12 cellular contexts compared by ENCODE assay signal in the genomic region with DNA sequence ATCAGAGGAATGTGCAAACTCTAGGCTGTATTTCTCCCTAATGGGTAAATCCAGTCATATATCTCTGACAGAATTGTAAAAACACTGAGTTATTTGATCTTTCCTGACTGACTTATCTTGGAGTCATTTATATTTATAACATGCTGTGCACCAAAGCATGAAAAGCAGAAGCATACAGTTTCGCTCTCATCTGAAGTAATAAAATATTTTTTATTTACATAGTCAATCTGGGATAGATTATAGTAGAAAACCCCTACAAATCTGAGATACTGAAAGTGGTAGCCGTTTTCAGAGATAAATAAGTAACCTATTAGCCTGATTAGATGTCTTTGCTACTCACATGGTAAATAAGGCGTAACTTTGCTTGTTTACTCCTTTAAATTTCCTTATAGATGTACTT.
A peak's percentile ranks its signal among the peaks of the same experiment; 100 is the strongest.
DNase-seq lines count a peak whose midpoint lies in the region; ATAC-seq and TF ChIP-seq lines count a peak whose summit lies in the region.
"Had no signal": no experiment of that assay in that cellular context is flagged by ENCODE, and none has a peak within 500 bp of the region (broad histone marks: within the 10 kb centered on the region; RNA-seq: fewer than 3 reads in every experiment).

No MANE protein-coding gene starts in this region.

- TF ChIP-seq CTCF in GM06990 (IDR thresholded peaks at IDR 0.05; ENCODE audit: insufficient read depth, low read length, poor library complexity, severe bottlenecking), result no peak

- DNase-seq in GM06990 (ENCODE audit: extremely low read depth, insufficient read length), result no peak
- DNase-seq in activated CD4-positive, alpha-beta T cell treated with anti-CD3 and anti-CD28 coated beads, Interleukin-2, amount 50 U/mL, for 1 hour, result no peak
- DNase-seq in HuH-7 (ENCODE audit: low spot score), result no peak
- no peak for DNase-seq in NCI-H446 treated with DMSO at 0.1 percent for 48 hours (lab: John Stamatoyannopoulos, UW)
- no peak for DNase-seq in SW480 (ENCODE audit: low spot score)
- DNase-seq: activated T-cell treated with anti-CD3 and anti-CD28 coated beads, Interleukin-2, amount 50 U/mL, for 24 hours; HFFc6; immature natural killer cell had no signal

- H3K36me3 ChIP-seq in GM06990 (ENCODE audit: control insufficient read depth, insufficient read depth, low read length), result no peaks in the 10 kb centered on the region
- H3K36me3 ChIP-seq: esophagus muscularis mucosa had no signal

- H3K4me3 ChIP-seq in GM06990 (replicated peaks; ENCODE audit: low read depth, low read length), result peak overlapping the region; percentile 17; the same call in 1 of the 2 replicates
- H3K4me3 ChIP-seq: esophagus muscularis mucosa had no signal

- no peaks in the 10 kb centered on the region for H3K27me3 ChIP-seq in GM06990 (replicated peaks; ENCODE audit: control insufficient read depth, insufficient read depth, low read length)
- H3K27me3 ChIP-seq: esophagus muscularis mucosa had no signal

- peak; percentile 35 for ATAC-seq in GM21367 (IDR thresholded peaks at IDR 0.05; ENCODE audit: unreplicated experiment)
- peak; percentile 53 for ATAC-seq in HG03064 (IDR thresholded peaks at IDR 0.05; ENCODE audit: low read depth, unreplicated experiment)
- peak; percentile 16; the same call in 2 of the 3 replicates for ATAC-seq in SK-N-SH treated with all-trans-retinoic acid at 6 μM for 48 hours

TF ChIP-seq in SK-N-SH treated with all-trans-retinoic acid at 6 μM for 48 hours, 23 proteins besides CTCF, POLR2A, EP300 and RAD21:
- TF ChIP-seq SNAI2 (CRISPR knock-in tag; IDR thresholded peaks at IDR 0.05), result no peak
- TF ChIP-seq, protein P1, sequence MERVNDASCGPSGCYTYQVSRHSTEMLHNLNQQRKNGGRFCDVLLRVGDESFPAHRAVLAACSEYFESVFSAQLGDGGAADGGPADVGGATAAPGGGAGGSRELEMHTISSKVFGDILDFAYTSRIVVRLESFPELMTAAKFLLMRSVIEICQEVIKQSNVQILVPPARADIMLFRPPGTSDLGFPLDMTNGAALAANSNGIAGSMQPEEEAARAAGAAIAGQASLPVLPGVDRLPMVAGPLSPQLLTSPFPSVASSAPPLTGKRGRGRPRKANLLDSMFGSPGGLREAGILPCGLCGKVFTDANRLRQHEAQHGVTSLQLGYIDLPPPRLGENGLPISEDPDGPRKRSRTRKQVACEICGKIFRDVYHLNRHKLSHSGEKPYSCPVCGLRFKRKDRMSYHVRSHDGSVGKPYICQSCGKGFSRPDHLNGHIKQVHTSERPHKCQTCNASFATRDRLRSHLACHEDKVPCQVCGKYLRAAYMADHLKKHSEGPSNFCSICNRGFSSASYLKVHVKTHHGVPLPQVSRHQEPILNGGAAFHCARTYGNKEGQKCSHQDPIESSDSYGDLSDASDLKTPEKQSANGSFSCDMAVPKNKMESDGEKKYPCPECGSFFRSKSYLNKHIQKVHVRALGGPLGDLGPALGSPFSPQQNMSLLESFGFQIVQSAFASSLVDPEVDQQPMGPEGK (CRISPR knock-in tag; IDR thresholded peaks at IDR 0.05; ENCODE audit: borderline replicate concordance), result no peak
- peak; percentile 39 for TF ChIP-seq ISL1 (CRISPR knock-in tag; IDR thresholded peaks at IDR 0.05)
- TF ChIP-seq, protein P2, sequence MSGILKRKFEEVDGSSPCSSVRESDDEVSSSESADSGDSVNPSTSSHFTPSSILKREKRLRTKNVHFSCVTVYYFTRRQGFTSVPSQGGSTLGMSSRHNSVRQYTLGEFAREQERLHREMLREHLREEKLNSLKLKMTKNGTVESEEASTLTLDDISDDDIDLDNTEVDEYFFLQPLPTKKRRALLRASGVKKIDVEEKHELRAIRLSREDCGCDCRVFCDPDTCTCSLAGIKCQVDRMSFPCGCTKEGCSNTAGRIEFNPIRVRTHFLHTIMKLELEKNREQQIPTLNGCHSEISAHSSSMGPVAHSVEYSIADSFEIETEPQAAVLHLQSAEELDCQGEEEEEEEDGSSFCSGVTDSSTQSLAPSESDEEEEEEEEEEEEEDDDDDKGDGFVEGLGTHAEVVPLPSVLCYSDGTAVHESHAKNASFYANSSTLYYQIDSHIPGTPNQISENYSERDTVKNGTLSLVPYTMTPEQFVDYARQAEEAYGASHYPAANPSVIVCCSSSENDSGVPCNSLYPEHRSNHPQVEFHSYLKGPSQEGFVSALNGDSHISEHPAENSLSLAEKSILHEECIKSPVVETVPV (CRISPR knock-in tag; IDR thresholded peaks at IDR 0.05), result no peak
- TF ChIP-seq ZC3H10 (CRISPR knock-in tag; IDR thresholded peaks at IDR 0.05), result no peak
- TF ChIP-seq, protein P3, sequence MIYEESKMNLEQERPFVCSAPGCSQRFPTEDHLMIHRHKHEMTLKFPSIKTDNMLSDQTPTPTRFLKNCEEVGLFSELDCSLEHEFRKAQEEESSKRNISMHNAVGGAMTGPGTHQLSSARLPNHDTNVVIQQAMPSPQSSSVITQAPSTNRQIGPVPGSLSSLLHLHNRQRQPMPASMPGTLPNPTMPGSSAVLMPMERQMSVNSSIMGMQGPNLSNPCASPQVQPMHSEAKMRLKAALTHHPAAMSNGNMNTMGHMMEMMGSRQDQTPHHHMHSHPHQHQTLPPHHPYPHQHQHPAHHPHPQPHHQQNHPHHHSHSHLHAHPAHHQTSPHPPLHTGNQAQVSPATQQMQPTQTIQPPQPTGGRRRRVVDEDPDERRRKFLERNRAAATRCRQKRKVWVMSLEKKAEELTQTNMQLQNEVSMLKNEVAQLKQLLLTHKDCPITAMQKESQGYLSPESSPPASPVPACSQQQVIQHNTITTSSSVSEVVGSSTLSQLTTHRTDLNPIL (CRISPR knock-in tag; IDR thresholded peaks at IDR 0.05; ENCODE audit: low read depth), result no peak
